ENCODE assay signal across 10 cellular contexts in the genomic region with DNA sequence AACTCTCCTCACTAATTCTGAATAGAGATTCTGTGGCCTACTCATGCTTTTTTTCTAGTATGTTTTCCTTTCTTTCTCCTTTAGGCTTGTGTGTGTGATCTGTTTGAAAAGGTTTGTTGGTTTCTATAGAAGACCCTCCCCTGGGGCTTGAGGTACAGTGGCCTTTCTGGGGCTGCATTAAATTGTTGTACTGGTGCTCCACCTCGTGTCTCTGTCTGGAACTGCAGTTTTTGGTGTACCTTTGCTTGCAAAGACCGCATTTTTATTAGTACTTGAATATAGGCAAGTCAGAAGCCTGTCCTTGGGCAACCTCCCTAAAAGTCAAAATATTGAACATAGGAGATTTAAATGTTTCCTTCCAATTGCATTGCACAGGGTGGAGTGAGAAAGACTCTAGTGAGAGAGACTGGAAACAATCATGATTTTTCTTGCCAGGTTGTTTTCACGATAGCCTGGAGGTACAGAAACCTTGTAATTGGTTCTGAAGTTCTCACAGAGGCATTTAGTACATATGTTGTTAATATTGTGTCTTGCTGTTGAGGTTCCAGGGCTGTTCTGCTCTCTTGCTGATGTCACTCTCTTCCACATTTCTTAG. TPM values are rescaled to one million over a fixed set of nuclear protein-coding genes. Genes with fewer than 3 reads are reported as not detected.
DNase-seq lines count a peak whose midpoint lies in the region; ATAC-seq and TF ChIP-seq lines count a peak whose summit lies in the region.
"Had no signal": no experiment of that assay in that cellular context is flagged by ENCODE, and none has a peak within 500 bp of the region (broad histone marks: within the 10 kb centered on the region; RNA-seq: fewer than 3 reads in every experiment).

No MANE protein-coding gene starts in this region.

- WGBS in spleen, 5 donors, result 41 to 49% (median 43%) methylated on average over 3 of the region's 3 CpGs

- peaks cover 5% of the 10 kb centered on the region for H3K9me3 Mint-ChIP-seq in nephron

- TF ChIP-seq POLR2A in spleen (IDR thresholded peaks at IDR 0.05), result no peak

- intact Hi-C loops in colonic mucosa (cut with DNase I) (loop anchor here (2.0 kb wide), 1 partner anchor 223 kb away; no protein-coding TSS in a partner anchor), spleen (cut with DNase I; ENCODE audit: low total_unique reads) (no loop called here)

- H3K27me3 ChIP-seq in colonic mucosa, result no peaks in the 10 kb centered on the region
- no peaks in the 10 kb centered on the region for H3K27me3 ChIP-seq in spleen (replicated peaks in 1 of 7)

- H3K4me3 Mint-ChIP-seq in nephron, result no peak overlapping the region
- H3K4me3 Mint-ChIP-seq: CD4-positive, CD25-positive, alpha-beta regulatory T cell had no signal

- H3K27ac ChIP-seq in colonic mucosa (no peak overlapping the region), spleen (no peak overlapping the region)

- peak; percentile 13 for DNase-seq in NCI-H2227 (lab: John Stamatoyannopoulos, UW; ENCODE audit: unreplicated experiment)
- DNase-seq in NCI-H2227 treated with DMSO at 0.1 percent for 48 hours (lab: John Stamatoyannopoulos, UW), result no peak
- peak; percentile 2 for DNase-seq in HuH-7.5 (ENCODE audit: low spot score)
- DNase-seq in RKO (ENCODE audit: low spot score), result peak; percentile 51
- peak; percentile 50 for DNase-seq in colonic mucosa
- DNase-seq in spleen, result no peak

- no peaks in the 10 kb centered on the region for H3K4me1 Mint-ChIP-seq in nephron
- H3K4me1 Mint-ChIP-seq: CD4-positive, CD25-positive, alpha-beta regulatory T cell had no signal

- H3K9ac ChIP-seq in colonic mucosa (ENCODE audit: low read depth in 2 of 2, low read length in 2 of 2), result no peak overlapping the region

- H3K4me1 ChIP-seq in colonic mucosa (no peaks in the 10 kb centered on the region), spleen (no peaks in the 10 kb centered on the region)

- peak; percentile 70 for ATAC-seq in GM21367 (IDR thresholded peaks at IDR 0.05; ENCODE audit: unreplicated experiment)
- ATAC-seq: activated naive CD4-positive, alpha-beta T cell treated with anti-CD3 and anti-CD28 coated beads, Interleukin-2, amount 50 U/mL, for 72 hours had no signal

- H3K27ac Mint-ChIP-seq in nephron, result no peak overlapping the region
- H3K27ac Mint-ChIP-seq: activated naive CD4-positive, alpha-beta T cell treated with anti-CD3 and anti-CD28 coated beads, Interleukin-2, amount 50 U/mL, for 72 hours; CD4-positive, CD25-positive, alpha-beta regulatory T cell had no signal

- TF ChIP-seq CTCF in colonic mucosa (IDR thresholded peaks at IDR 0.05), result peak; percentile 46
- TF ChIP-seq CTCF in nephron (IDR thresholded peaks at IDR 0.05; ENCODE audit: unreplicated experiment in 3 of 3), result peak; percentile 45 to 74 (median 58)
- TF ChIP-seq CTCF in spleen (IDR thresholded peaks at IDR 0.05 in 8 of 11, conservative IDR thresholded peaks at IDR 0.05 in 3 of 11), result peak in 5 of 11 experiments; percentile 9 to 44 (median 33)

- no peaks in the 10 kb centered on the region for H3K27me3 Mint-ChIP-seq in nephron (ENCODE audit: low read depth)

- H3K36me3 ChIP-seq in colonic mucosa (no peaks in the 10 kb centered on the region), spleen (no peaks in the 10 kb centered on the region)

- no peaks in the 10 kb centered on the region for H3K9me3 ChIP-seq in colonic mucosa
- H3K9me3 ChIP-seq in spleen, result peaks cover 0 to 9% (median 0%) of the 10 kb centered on the region in 8 donors

- H3K36me3 Mint-ChIP-seq in nephron (ENCODE audit: low read depth), result no peaks in the 10 kb centered on the region
- H3K36me3 Mint-ChIP-seq: CD4-positive, CD25-positive, alpha-beta regulatory T cell had no signal

- H3K4me3 ChIP-seq in colonic mucosa (no peak overlapping the region), spleen (no peak overlapping the region)

RNA-seq across cellular contexts. Expression of a gene that starts 39.0 kb away (rescaled TPM):
- total RNA-seq in colonic mucosa (not detected), spleen (not detected)
- not detected for polyA plus RNA-seq in spleen
- total RNA-seq: activated naive CD4-positive, alpha-beta T cell treated with anti-CD3 and anti-CD28 coated beads, Interleukin-2, amount 50 U/mL, for 72 hours; CD4-positive, CD25-positive, alpha-beta regulatory T cell had no signal
- polyA plus RNA-seq: CD4-positive, CD25-positive, alpha-beta regulatory T cell had no signal

Comparison
In these comparisons a context has a peak if more than half of its experiments do, and no peak if none do; other contexts are left out.
1. DNase-seq: peak in NCI-H2227 (single experiment), HuH-7.5 (single experiment), RKO (single experiment) and colonic mucosa (single experiment); none in NCI-H2227 treated with DMSO at 0.1 percent for 48 hours (single experiment) and spleen (single experiment).